Comparison of ENCODE assay signal across 1 cellular context in the genomic region with DNA sequence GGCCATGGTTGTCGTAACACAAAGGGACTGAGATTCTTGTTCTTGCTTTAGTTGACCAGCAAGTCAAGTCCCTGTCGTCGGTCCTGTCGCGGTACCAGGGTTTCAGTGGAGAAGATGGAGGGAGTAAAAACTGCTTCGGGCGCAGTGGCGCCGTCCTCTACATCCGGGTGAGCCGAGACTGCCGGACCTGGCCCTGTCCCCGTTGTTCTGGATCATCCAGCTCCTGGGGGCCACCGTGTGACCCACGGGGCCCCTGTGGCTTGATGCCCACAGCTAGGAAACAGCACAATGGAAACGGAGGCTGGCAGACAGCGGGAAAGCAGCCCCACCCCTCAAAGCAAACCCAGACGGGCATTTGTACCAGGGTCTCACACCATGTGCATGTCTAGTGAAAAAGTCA.
TF ChIP-seq lines count a peak whose summit lies in the region.

No MANE protein-coding gene starts in this region.

TF ChIP-seq in HepG2, 621 proteins besides CTCF, POLR2A, EP300 and RAD21:
- TF ChIP-seq TFAP4 (IDR thresholded peaks at IDR 0.05; ENCODE audit: borderline replicate concordance, low read depth) = no peak
- no peak for TF ChIP-seq FOXC1 (CRISPR knock-in tag; IDR thresholded peaks at IDR 0.05; ENCODE audit: borderline replicate concordance)
- no peak for TF ChIP-seq DNMT1 (CRISPR knock-in tag; IDR thresholded peaks at IDR 0.05)
- TF ChIP-seq ZNF143 (CRISPR knock-in tag; IDR thresholded peaks at IDR 0.05) = no peak
- TF ChIP-seq DMAP1 (CRISPR knock-in tag; IDR thresholded peaks at IDR 0.05) = no peak
- no peak for TF ChIP-seq YEATS4 (CRISPR knock-in tag; IDR thresholded peaks at IDR 0.05; ENCODE audit: borderline replicate concordance)
- no peak for TF ChIP-seq RBFOX2 (IDR thresholded peaks at IDR 0.05; ENCODE audit: low read depth, low read length)
- no peak for TF ChIP-seq PITX1 (CRISPR knock-in tag; IDR thresholded peaks at IDR 0.05)
- TF ChIP-seq ZNF792 (CRISPR knock-in tag; IDR thresholded peaks at IDR 0.05) = no peak
- TF ChIP-seq CENPX (CRISPR knock-in tag; IDR thresholded peaks at IDR 0.05) = no peak
- TF ChIP-seq ZSCAN20 (CRISPR knock-in tag; IDR thresholded peaks at IDR 0.05; ENCODE audit: borderline replicate concordance) = no peak
